Comparison of ENCODE assay signal across 8 cellular contexts in the genomic region with DNA sequence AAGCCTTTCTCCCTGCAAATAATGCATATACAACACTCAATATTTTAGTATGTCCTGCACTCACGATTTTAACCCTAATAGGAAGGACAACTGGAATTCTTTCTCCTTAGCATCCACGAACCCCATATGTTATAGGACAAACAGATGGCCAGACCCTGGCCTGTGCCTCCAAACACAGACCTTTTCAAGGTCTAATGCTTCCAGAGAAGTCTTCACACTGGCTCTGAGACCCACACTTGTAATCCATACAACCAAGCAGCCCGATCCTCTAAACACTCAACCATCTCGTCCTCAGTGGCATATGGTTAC. TPM values are rescaled to one million over a fixed set of nuclear protein-coding genes. Genes with fewer than 3 reads are reported as not detected.
A peak's percentile ranks its signal among the peaks of the same experiment; 100 is the strongest.
DNase-seq lines count a peak whose midpoint lies in the region; ATAC-seq and TF ChIP-seq lines count a peak whose summit lies in the region.

No MANE protein-coding gene starts in this region.

- H3K79me2 ChIP-seq in Karpas-422 (ENCODE audit: low read length) = peaks cover 16% of the 10 kb centered on the region

- CTCF ChIA-PET in CD4-positive, alpha-beta T cell (lab: Charles Lee) = interaction anchor here (1.1 to 7.6 kb wide), 4 partner anchors 27 to 59 kb away, joined by 3 to 175 read pairs (median 47); no protein-coding TSS in a partner anchor

- peak overlapping the region; percentile 75 for H3K9ac ChIP-seq in Karpas-422 (ENCODE audit: low read length)

- H2AFZ ChIP-seq in Karpas-422 (ENCODE audit: low read length) = peak overlapping the region; percentile 40

- H4K20me1 ChIP-seq in Karpas-422 (ENCODE audit: insufficient read depth, low read depth, low read length) = no peaks in the 10 kb centered on the region

- H3K27ac ChIP-seq in CD4-positive, alpha-beta T cell (ENCODE audit: low read depth, low read length) = peak overlapping the region; percentile 71
- H3K27ac ChIP-seq in Karpas-422 (ENCODE audit: low read length) (no peak overlapping the region), ovary (peak overlapping the region; percentile 18 to 54)

- H3K36me3 Mint-ChIP-seq in CD4-positive, alpha-beta T cell (ENCODE audit: low read depth) = peaks cover 15% of the 10 kb centered on the region
- no peaks in the 10 kb centered on the region for H3K36me3 Mint-ChIP-seq in progenitor cell of endocrine pancreas (ENCODE audit: insufficient read depth)
- H3K36me3 Mint-ChIP-seq in stimulated activated naive B cell treated with anti-CD40 and anti-IgM and Interleukin-4, amounts not matched to agents 10 μg/mL and 1 μg/mL and 100 μg/mL, for 72 hours = peaks cover 11% of the 10 kb centered on the region in 2 donors

- TF ChIP-seq EP300 in ovary (IDR thresholded peaks at IDR 0.05) = no peak

- no peak for DNase-seq in CD4-positive, alpha-beta T cell
- DNase-seq in Karpas-422 (no peak), epithelial cell of proximal tubule (ENCODE audit: low read depth) (no peak), ovary (no peak), D341Med (ENCODE audit: low spot score) (no peak), progenitor cell of endocrine pancreas (ENCODE audit: low spot score, unreplicated experiment) (no peak)
- no peak for DNase-seq in stimulated activated naive B cell treated with anti-CD40 and anti-IgM and Interleukin-4, amounts not matched to agents 10 μg/mL and 1 μg/mL and 100 μg/mL, for 72 hours

- H3K27ac Mint-ChIP-seq in CD4-positive, alpha-beta T cell = no peak overlapping the region
- no peak overlapping the region for H3K27ac Mint-ChIP-seq in progenitor cell of endocrine pancreas
- no peak overlapping the region for H3K27ac Mint-ChIP-seq in stimulated activated naive B cell treated with anti-CD40 and anti-IgM and Interleukin-4, amounts not matched to agents 10 μg/mL and 1 μg/mL and 100 μg/mL, for 72 hours

- no peaks in the 10 kb centered on the region for H3K9me3 ChIP-seq in CD4-positive, alpha-beta T cell (ENCODE audit: control insufficient read depth, low read length)
- H3K9me3 ChIP-seq in Karpas-422 (ENCODE audit: low read length) (no peaks in the 10 kb centered on the region), ovary (no peaks in the 10 kb centered on the region)

- no peaks in the 10 kb centered on the region for H3K36me3 ChIP-seq in Karpas-422 (ENCODE audit: insufficient read depth, low read length)
- H3K36me3 ChIP-seq in ovary = no peaks in the 10 kb centered on the region

- no peaks in the 10 kb centered on the region for H3K27me3 ChIP-seq in CD4-positive, alpha-beta T cell (ENCODE audit: control insufficient read depth, insufficient read depth, low read length)
- no peaks in the 10 kb centered on the region for H3K27me3 ChIP-seq in Karpas-422 (ENCODE audit: low read length)
- no peaks in the 10 kb centered on the region for H3K27me3 ChIP-seq in ovary

- peak overlapping the region; percentile 90 for H3K4me2 ChIP-seq in Karpas-422 (ENCODE audit: low read depth, low read length, poor library complexity, severe bottlenecking)

- no peak for TF ChIP-seq POLR2A in ovary (IDR thresholded peaks at IDR 0.05)

- H3K4me3 ChIP-seq in Karpas-422 (ENCODE audit: low read length) (peak overlapping the region; percentile 72), epithelial cell of proximal tubule (ENCODE audit: low read depth, low read length) (peak overlapping the region; percentile 75), ovary (peak overlapping the region; percentile 57)

- intact Hi-C loops in CD4-positive, alpha-beta T cell (cut with DNase I, micrococcal nuclease) = loop anchor here in 1 of 2 experiments (5.0 kb wide), 1 partner anchor 73 kb away; no protein-coding TSS in a partner anchor
- intact Hi-C loops in ovary (cut with DNase I) = loop anchor here in 3 of 4 donors (5.0 to 10.0 kb wide), 4 partner anchors 57 to 309 kb away; no protein-coding TSS in a partner anchor

- no peaks in the 10 kb centered on the region for H3K9me2 ChIP-seq in Karpas-422 (replicated peaks; ENCODE audit: insufficient read depth, low read length)

- POLR2A ChIA-PET in CD4-positive, alpha-beta T cell (lab: Charles Lee) = interaction anchor here (0.6 to 8.1 kb wide), 15 partner anchors 13 to 147 kb away, joined by 3 to 353 read pairs (median 6); a partner anchor contains a TSS

- H3K27me3 Mint-ChIP-seq in CD4-positive, alpha-beta T cell = no peaks in the 10 kb centered on the region
- no peaks in the 10 kb centered on the region for H3K27me3 Mint-ChIP-seq in progenitor cell of endocrine pancreas
- no peaks in the 10 kb centered on the region for H3K27me3 Mint-ChIP-seq in stimulated activated naive B cell treated with anti-CD40 and anti-IgM and Interleukin-4, amounts not matched to agents 10 μg/mL and 1 μg/mL and 100 μg/mL, for 72 hours

- peaks cover 26% of the 10 kb centered on the region for H3K4me1 ChIP-seq in Karpas-422 (ENCODE audit: low read length)
- peaks cover 1% of the 10 kb centered on the region for H3K4me1 ChIP-seq in ovary (ENCODE audit: insufficient read depth)

- no peak overlapping the region for H3K4me3 Mint-ChIP-seq in CD4-positive, alpha-beta T cell
- no peak overlapping the region for H3K4me3 Mint-ChIP-seq in progenitor cell of endocrine pancreas (ENCODE audit: low read depth)
- no peak overlapping the region for H3K4me3 Mint-ChIP-seq in stimulated activated naive B cell treated with anti-CD40 and anti-IgM and Interleukin-4, amounts not matched to agents 10 μg/mL and 1 μg/mL and 100 μg/mL, for 72 hours

- no peak for TF ChIP-seq CTCF in CD4-positive, alpha-beta T cell (IDR thresholded peaks at IDR 0.05)
- TF ChIP-seq CTCF in epithelial cell of proximal tubule (conservative IDR thresholded peaks at IDR 0.05; ENCODE audit: low read depth, low read length) (no peak), ovary (IDR thresholded peaks at IDR 0.05) (no peak), progenitor cell of endocrine pancreas (IDR thresholded peaks at IDR 0.05; ENCODE audit: unreplicated experiment) (no peak)

- ATAC-seq in CD4-positive, alpha-beta T cell (ENCODE audit: poor library complexity) = peak; percentile 5
- no peak for ATAC-seq in stimulated activated naive B cell treated with anti-CD40 and anti-IgM and Interleukin-4, amounts not matched to agents 10 μg/mL and 1 μg/mL and 100 μg/mL, for 72 hours (replicated peaks)
- no peak for ATAC-seq in GM18498 (IDR thresholded peaks at IDR 0.05; ENCODE audit: unreplicated experiment)

- 1 to 11% (median 2%) methylated on average over 4 of the region's 4 CpGs for WGBS in ovary, 3 donors

- no peaks in the 10 kb centered on the region for H3K9me3 Mint-ChIP-seq in CD4-positive, alpha-beta T cell
- no peaks in the 10 kb centered on the region for H3K9me3 Mint-ChIP-seq in progenitor cell of endocrine pancreas (ENCODE audit: low read depth)
- H3K9me3 Mint-ChIP-seq in stimulated activated naive B cell treated with anti-CD40 and anti-IgM and Interleukin-4, amounts not matched to agents 10 μg/mL and 1 μg/mL and 100 μg/mL, for 72 hours = no peaks in the 10 kb centered on the region

- peaks cover 19% of the 10 kb centered on the region for H3K4me1 Mint-ChIP-seq in CD4-positive, alpha-beta T cell (ENCODE audit: low read depth)
- peaks cover 6% of the 10 kb centered on the region for H3K4me1 Mint-ChIP-seq in progenitor cell of endocrine pancreas (ENCODE audit: low read depth)
- H3K4me1 Mint-ChIP-seq in stimulated activated naive B cell treated with anti-CD40 and anti-IgM and Interleukin-4, amounts not matched to agents 10 μg/mL and 1 μg/mL and 100 μg/mL, for 72 hours = peaks cover 8 to 19% of the 10 kb centered on the region in 2 donors

RNA-seq across cellular contexts. Expression of a gene that starts 0.6 kb away (rescaled TPM):
- 100 to 1,000 TPM; 929 to 939 TPM for total RNA-seq in CD4-positive, alpha-beta T cell
- 20.1 and 38.2 TPM in 2 replicates for total RNA-seq in Karpas-422 (2014; rRNA removed; shearing (Covaris generic); ENCODE audit: low replicate concordance)
- total RNA-seq in epithelial cell of proximal tubule (5.9 and 15.3 TPM in 2 replicates), ovary (100 to 1,000 TPM in 1 of 7 donors, 10 to 100 TPM in 6; 24.0 to 100 (median 34.8) TPM), progenitor cell of endocrine pancreas (21.7 and 34.8 TPM in 2 replicates)
- 10 to 100 TPM; 14.1 to 25.5 TPM for polyA plus RNA-seq in ovary

Comparison
In these comparisons a context has a peak if more than half of its experiments do, and no peak if none do; other contexts are left out.
1. RNA of a gene that starts 0.6 kb away (total RNA-seq): 929 to 939 TPM in CD4-positive, alpha-beta T cell; 20.1 to 38.2 TPM in Karpas-422, 24.0 to 100 TPM in ovary, 21.7 to 34.8 TPM in progenitor cell of endocrine pancreas and 5.9 to 15.3 TPM in epithelial cell of proximal tubule; every median in the first group is over 4 times any median in the second.
2. Peak in every context shown above with its lines, with median percentiles within 50 percentile points of each other: H3K4me3 ChIP-seq.